In the genomic region with DNA sequence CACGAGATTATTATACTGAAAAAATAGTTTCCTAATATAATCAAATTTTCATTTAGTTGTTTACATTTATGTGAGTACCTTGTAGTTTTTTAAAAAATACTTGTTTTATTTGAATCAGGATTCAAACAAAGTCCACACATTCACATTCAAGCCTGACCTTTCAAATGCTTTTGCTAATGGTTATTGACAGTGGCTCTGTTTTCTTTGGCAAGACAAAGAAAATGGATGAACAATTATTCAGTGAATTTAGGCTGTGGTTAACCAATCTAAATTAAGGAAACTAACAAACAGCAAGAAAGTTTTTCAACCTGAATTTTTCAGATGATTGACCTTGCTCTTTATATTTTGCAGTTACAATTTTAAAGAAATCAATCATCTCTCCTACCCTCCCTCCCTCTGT, we compare ENCODE assay signal across 2 cellular contexts.
TF ChIP-seq lines count a peak whose summit lies in the region.

No MANE protein-coding gene starts in this region.

TF ChIP-seq in HEK293T, 16 proteins besides CTCF, POLR2A, EP300 and RAD21:
- TF ChIP-seq PKNOX1 (IDR thresholded peaks at IDR 0.05) = peak; percentile 40; the same call in 1 of the 2 replicates
- no peak for TF ChIP-seq ZNF384 (IDR thresholded peaks at IDR 0.05)
- no peak for TF ChIP-seq NFRKB (IDR thresholded peaks at IDR 0.05)
- no peak for TF ChIP-seq ELF4 (IDR thresholded peaks at IDR 0.05)
- TF ChIP-seq FOXK2 (IDR thresholded peaks at IDR 0.05) = no peak
- TF ChIP-seq BHLHE40 (IDR thresholded peaks at IDR 0.05; ENCODE audit: borderline replicate concordance) = no peak

TF ChIP-seq in H1, 55 proteins besides CTCF, POLR2A, EP300 and RAD21:
- TF ChIP-seq GABPA (IDR thresholded peaks at IDR 0.05; ENCODE audit: borderline replicate concordance, insufficient read depth, low read length) = no peak
- no peak for TF ChIP-seq CHD7 (IDR thresholded peaks at IDR 0.05; ENCODE audit: insufficient replicate concordance, low read length)
- no peak for TF ChIP-seq ASH2L (IDR thresholded peaks at IDR 0.05; ENCODE audit: low read length)
- no peak for TF ChIP-seq JUND (IDR thresholded peaks at IDR 0.05; ENCODE audit: low read length)
- no peak for TF ChIP-seq SUZ12 (IDR thresholded peaks at IDR 0.05; ENCODE audit: low read length)
- TF ChIP-seq TAF7 (optimal IDR thresholded peaks at IDR 0.05; ENCODE audit: borderline replicate concordance, low read depth, low read length) = no peak
- no peak for TF ChIP-seq BCL11A (IDR thresholded peaks at IDR 0.05; ENCODE audit: low read depth in 2 of 2, low read length in 2 of 2)
- TF ChIP-seq CBX8 (IDR thresholded peaks at IDR 0.05; ENCODE audit: borderline replicate concordance, low read depth, low read length) = no peak
- TF ChIP-seq POLR2AphosphoS5 (IDR thresholded peaks at IDR 0.05; ENCODE audit: low read depth, low read length) = no peak
- TF ChIP-seq NRF1 (IDR thresholded peaks at IDR 0.05; ENCODE audit: low read depth, low read length) = no peak
- TF ChIP-seq CTBP2 (IDR thresholded peaks at IDR 0.05; ENCODE audit: borderline replicate concordance, insufficient read depth, insufficient read length, low read length) = no peak
- TF ChIP-seq, protein P1, sequence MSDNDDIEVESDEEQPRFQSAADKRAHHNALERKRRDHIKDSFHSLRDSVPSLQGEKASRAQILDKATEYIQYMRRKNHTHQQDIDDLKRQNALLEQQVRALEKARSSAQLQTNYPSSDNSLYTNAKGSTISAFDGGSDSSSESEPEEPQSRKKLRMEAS (IDR thresholded peaks at IDR 0.05) = no peak
- TF ChIP-seq CREB1 (IDR thresholded peaks at IDR 0.05) = no peak
- no peak for TF ChIP-seq CHD1 (IDR thresholded peaks at IDR 0.05; ENCODE audit: low read depth, low read length)
- no peak for TF ChIP-seq GTF2F1 (IDR thresholded peaks at IDR 0.05; ENCODE audit: borderline replicate concordance, low read depth, low read length)
- TF ChIP-seq SAP30 (IDR thresholded peaks at IDR 0.05; ENCODE audit: insufficient read depth, insufficient replicate concordance, low read length) = no peak
